ENCODE assay signal across 8 cellular contexts in genomic region chr1:39955547-39956539, GRCh38. TPM values are rescaled to one million over a fixed set of nuclear protein-coding genes. Genes with fewer than 3 reads are reported as not detected.
DNase-seq lines count a peak whose midpoint lies in the region; FAIRE-seq and TF ChIP-seq lines count a peak whose summit lies in the region.

No MANE protein-coding gene starts in this region.

- peak overlapping the region; percentile 82 to 98 (median 94) for H3K4me3 Mint-ChIP-seq in CD8-positive, alpha-beta memory T cell

- no peak for FAIRE-seq in D721Med (lab: Jason Lieb, UNC)

- POLR2A ChIA-PET in CD8-positive, alpha-beta memory T cell (lab: Charles Lee) = interaction anchor here (0.7 to 1.0 kb wide), 2 partner anchors 85 to 86 kb away, joined by 4 to 8 read pairs; partner anchors contain the start of gene CAP1
- POLR2A ChIA-PET in PC-9 (lab: Charles Lee; ENCODE audit: unreplicated experiment) = interaction anchor here (0.5 to 1.2 kb wide), 6 partner anchors 26 to 742 kb away, joined by 3 to 25 read pairs (median 6); partner anchors contain the start of gene CAP1

- peaks cover 9% of the 10 kb centered on the region; the same call in 1 of the 2 replicates for H3F3A ChIP-seq in PC-9 (ENCODE audit: insufficient read depth, low read depth)

- CTCF ChIA-PET in CD8-positive, alpha-beta memory T cell (lab: Charles Lee) = interaction anchor here (1.7 kb wide), 1 partner anchor 139 kb away, joined by 5 read pairs; no protein-coding TSS in a partner anchor
- CTCF ChIA-PET in PC-9 (lab: Charles Lee) = interaction anchor here (0.6 to 1.4 kb wide), 8 partner anchors 16 to 77 kb away, joined by 3 to 8 read pairs (median 4); no protein-coding TSS in a partner anchor

- no peak overlapping the region for H3K9ac ChIP-seq in rectal smooth muscle tissue (ENCODE audit: low read length)

- H3K9me3 ChIP-seq in CD8-positive, alpha-beta memory T cell (ENCODE audit: low read length) = no peaks in the 10 kb centered on the region
- no peaks in the 10 kb centered on the region for H3K9me3 ChIP-seq in PC-9 (ENCODE audit: insufficient read depth, low read depth)

- H3K4me1 Mint-ChIP-seq in CD8-positive, alpha-beta memory T cell = peaks cover 7 to 21% (median 14%) of the 10 kb centered on the region in 3 donors

- peak overlapping the region; percentile 74 for H3K4me3 ChIP-seq in CD8-positive, alpha-beta memory T cell (ENCODE audit: low read length)
- H3K4me3 ChIP-seq in PC-9 = peak overlapping the region; percentile 69
- H3K4me3 ChIP-seq in rectal smooth muscle tissue (ENCODE audit: low read length) = peak overlapping the region; percentile 75

- no peaks in the 10 kb centered on the region for H3K79me2 ChIP-seq in PC-9 (ENCODE audit: low read depth)

- no peaks in the 10 kb centered on the region for H3K9me3 Mint-ChIP-seq in CD8-positive, alpha-beta memory T cell

- peak in 4 of 5 donors; percentile 21 to 26 (median 22) for DNase-seq in CD8-positive, alpha-beta memory T cell
- DNase-seq in GM20000 (ENCODE audit: low spot score) = peak; percentile 80
- peak; percentile 57 for DNase-seq in HT1080 (ENCODE audit: low read depth)
- peak; percentile 47 to 62 for DNase-seq in PC-9
- DNase-seq in activated effector memory CD4-positive, alpha-beta T cell treated with Interleukin-2 at 50 U/mL for 16 hours = peak; percentile 13
- peak; percentile 57 for DNase-seq in germinal center (ENCODE audit: low spot score)
- no peak for DNase-seq in D721Med (ENCODE audit: insufficient read length, low spot score)

- peak overlapping the region; percentile 87 for H3K4me2 ChIP-seq in PC-9

- peak overlapping the region; percentile 95 for H2AFZ ChIP-seq in PC-9

- peaks cover 20% of the 10 kb centered on the region for H3K4me1 ChIP-seq in CD8-positive, alpha-beta memory T cell (ENCODE audit: insufficient read depth, low read length)
- H3K4me1 ChIP-seq in PC-9 (replicated peaks; ENCODE audit: insufficient read depth) (peaks cover 9% of the 10 kb centered on the region), rectal smooth muscle tissue (ENCODE audit: control insufficient read depth, insufficient read depth, low read length) (peaks cover 8% of the 10 kb centered on the region)

- H3K27me3 ChIP-seq in CD8-positive, alpha-beta memory T cell (ENCODE audit: insufficient read depth, low read length, poor library complexity, severe bottlenecking) = no peaks in the 10 kb centered on the region
- H3K27me3 ChIP-seq in PC-9 (ENCODE audit: insufficient read depth, low read depth) = no peaks in the 10 kb centered on the region
- H3K27me3 ChIP-seq in rectal smooth muscle tissue (ENCODE audit: control insufficient read depth, insufficient read depth, low read length) = no peaks in the 10 kb centered on the region

- TF ChIP-seq CTCF in GM20000 (IDR thresholded peaks at IDR 0.05; ENCODE audit: extremely low read depth, missing control alignments) (no peak), PC-9 (conservative IDR thresholded peaks at IDR 0.05) (no peak), D721Med (IDR thresholded peaks at IDR 0.05; ENCODE audit: insufficient read depth, missing control alignments) (no peak)

- no peaks in the 10 kb centered on the region for H4K20me1 ChIP-seq in PC-9 (ENCODE audit: insufficient read depth)

- TSS peak; percentile 66 for BruUV-seq in PC-9 (replicated peaks; lab: Mats Ljungman, UMichigan)

- peaks cover 0 to 2% (median 0%) of the 10 kb centered on the region in 3 donors for H3K36me3 Mint-ChIP-seq in CD8-positive, alpha-beta memory T cell

- intact Hi-C loops in PC-9 (cut with micrococcal nuclease; ENCODE audit: unreplicated experiment) = no loop called here

- H3K27ac Mint-ChIP-seq in CD8-positive, alpha-beta memory T cell = peak overlapping the region in 7 of 8 donors; percentile 22 to 92 (median 63)

- no peaks in the 10 kb centered on the region for H3K36me3 ChIP-seq in CD8-positive, alpha-beta memory T cell (ENCODE audit: insufficient read depth, low read length)
- no peaks in the 10 kb centered on the region for H3K36me3 ChIP-seq in PC-9 (ENCODE audit: low read depth)
- no peaks in the 10 kb centered on the region for H3K36me3 ChIP-seq in rectal smooth muscle tissue (ENCODE audit: control insufficient read depth, insufficient read depth, low read length)

- H3K9me2 ChIP-seq in PC-9 (ENCODE audit: insufficient read depth) = no peaks in the 10 kb centered on the region

- H3K27me3 Mint-ChIP-seq in CD8-positive, alpha-beta memory T cell = peaks cover 0 to 1% of the 10 kb centered on the region in 2 donors

- no peak overlapping the region for H3K27ac ChIP-seq in CD8-positive, alpha-beta memory T cell (ENCODE audit: low read depth, low read length)
- H3K27ac ChIP-seq in PC-9 = no peak overlapping the region
- H3K27ac ChIP-seq in rectal smooth muscle tissue (ENCODE audit: low read depth, low read length) = no peak overlapping the region

RNA-seq across cellular contexts. Expression of gene MFSD2A, which starts 0.9 kb away (rescaled TPM):
- total RNA-seq in CD8-positive, alpha-beta memory T cell = 10 to 100 TPM; 23.8 to 28.7 TPM
- 0.13 TPM for polyA plus RNA-seq in CD8-positive, alpha-beta memory T cell
- total RNA-seq in HT1080 (2014; rRNA removed; shearing (Covaris generic)) = 0.19 and 0.37 TPM in 2 replicates
- polyA plus RNA-seq in HT1080 (2015; cell fraction: cytosol; rRNA removed) = 0.09 TPM in 2 replicates
- 0.39 and 0.56 TPM in 2 replicates for polyA plus RNA-seq in HT1080 (2015; cell fraction: nucleus; rRNA removed)
- 1.4 and 1.8 TPM in 2 replicates for total RNA-seq in PC-9 (2021)

RNA-seq across cellular contexts. Expression of gene MYCL, which starts 54.1 kb away (rescaled TPM):
- under 1 TPM in 1 of 2 experiments, not detected in 1; 0.24 TPM for total RNA-seq in CD8-positive, alpha-beta memory T cell
- polyA plus RNA-seq in CD8-positive, alpha-beta memory T cell = not detected
- 0.40 and 5.6 TPM in 2 replicates for total RNA-seq in HT1080 (2014; rRNA removed; shearing (Covaris generic))
- 1.0 and 1.4 TPM in 2 replicates for polyA plus RNA-seq in HT1080 (2015; cell fraction: cytosol; rRNA removed)
- polyA plus RNA-seq in HT1080 (2015; cell fraction: nucleus; rRNA removed) = 0.98 and 1.8 TPM in 2 replicates
- total RNA-seq in PC-9 (2021) = 3.8 and 6.2 TPM in 2 replicates
